Comparison of ENCODE assay signal across 4 cellular contexts in genomic region chr3:190655933-190656332, GRCh38.
"Had no signal": no experiment of that assay in that cellular context is flagged by ENCODE, and none has a peak within 500 bp of the region (broad histone marks: within the 10 kb centered on the region; RNA-seq: fewer than 3 reads in every experiment).

No MANE protein-coding gene starts in this region.

- DNase-seq: GM23248, H9, HCEC 1CT had no signal

- H3K9ac ChIP-seq: GM23248 had no signal

- H3K4me3 ChIP-seq: GM23248 had no signal

- H3K27ac ChIP-seq: GM23248, HL-60 had no signal

- H2AFZ ChIP-seq: GM23248 had no signal
